6 cellular contexts compared by ENCODE assay signal in the genomic region with DNA sequence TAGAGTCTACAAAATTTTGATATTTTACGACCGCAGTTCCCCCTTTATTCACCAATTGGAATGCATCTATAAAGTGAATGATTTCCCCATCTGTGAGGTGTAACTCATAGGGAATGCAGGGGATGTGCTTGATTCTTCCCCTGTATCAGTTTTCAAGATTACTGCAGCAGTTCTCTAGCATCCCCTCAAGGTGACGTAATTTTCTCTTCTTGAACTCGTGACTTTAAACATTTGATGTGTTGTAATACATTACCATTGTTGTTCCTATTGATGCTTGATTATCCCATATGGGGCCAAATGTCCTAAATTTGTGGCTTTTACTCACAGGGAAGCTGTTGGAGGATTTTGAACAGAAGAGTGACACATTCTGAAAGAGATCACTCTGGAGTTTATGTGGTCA.
"Had no signal": no experiment of that assay in that cellular context is flagged by ENCODE, and none has a peak within 500 bp of the region (broad histone marks: within the 10 kb centered on the region; RNA-seq: fewer than 3 reads in every experiment).

No MANE protein-coding gene starts in this region.

- H2AFZ ChIP-seq: GM23248 had no signal

- H3K9ac ChIP-seq: GM23248 had no signal

- FAIRE-seq: HTR-8/SVneo had no signal

- H3K27ac ChIP-seq: GM23248 had no signal

- DNase-seq: GM23248, GOT3, H7 had no signal

- ATAC-seq: HCT116 had no signal

- H3K4me3 ChIP-seq: GM23248, HAP-1 had no signal

- H3K9me3 ChIP-seq: HAP-1 had no signal

- H3K36me3 ChIP-seq: HAP-1 had no signal
